ENCODE assay signal across 19 cellular contexts in the genomic region with DNA sequence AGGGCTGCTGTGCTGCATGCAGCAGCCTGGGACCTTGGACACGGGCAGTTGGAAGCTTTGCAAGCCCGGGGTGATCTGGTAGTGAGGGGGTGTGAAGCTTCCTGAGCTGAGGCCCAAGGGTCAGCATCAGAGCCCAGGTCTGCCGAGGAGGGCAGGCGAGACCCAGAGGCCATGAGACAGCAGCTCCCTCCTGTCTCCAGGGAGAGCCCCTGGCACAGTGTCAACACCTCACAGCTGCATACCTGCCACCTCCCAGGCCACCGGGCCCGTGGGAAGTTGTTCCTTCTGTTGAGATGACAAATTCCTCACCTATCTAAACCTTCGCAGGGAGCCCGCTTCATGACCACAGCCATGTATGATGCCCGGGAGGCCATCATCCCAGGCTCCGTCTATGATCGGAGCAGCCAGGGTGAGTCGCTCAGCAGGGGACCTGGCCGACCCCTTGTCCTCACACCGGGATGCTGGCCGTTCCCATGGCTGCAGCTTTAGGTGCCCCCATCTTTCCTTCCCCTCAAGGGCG. TPM values are rescaled to one million over a fixed set of nuclear protein-coding genes. Genes with fewer than 3 reads are reported as not detected.
DNase-seq lines count a peak whose midpoint lies in the region; ATAC-seq and TF ChIP-seq lines count a peak whose summit lies in the region.
"Had no signal": no experiment of that assay in that cellular context is flagged by ENCODE, and none has a peak within 500 bp of the region (broad histone marks: within the 10 kb centered on the region; RNA-seq: fewer than 3 reads in every experiment).

No MANE protein-coding gene starts in this region.

- TF ChIP-seq CTCF in HEK293 (tag by site-specific recombination; IDR thresholded peaks at IDR 0.05), result no peak
- TF ChIP-seq CTCF in chondrocyte (IDR thresholded peaks at IDR 0.05), result no peak
- TF ChIP-seq CTCF in lower lobe of right lung (IDR thresholded peaks at IDR 0.05), result no peak
- TF ChIP-seq CTCF in mesothelial cell of epicardium (IDR thresholded peaks at IDR 0.05; ENCODE audit: unreplicated experiment), result no peak
- no peak for TF ChIP-seq CTCF in omental fat pad (IDR thresholded peaks at IDR 0.05)
- TF ChIP-seq CTCF in stomach (IDR thresholded peaks at IDR 0.05), result no peak

- H3K27ac ChIP-seq in BLaER1, result 0 out of 2 replicates have a peak overlapping the region, but pooled peaks have one; percentile 2
- H3K27ac ChIP-seq in HEK293 (ENCODE audit: extremely low read depth, low read depth, low read length), result no peak overlapping the region
- no peak overlapping the region for H3K27ac ChIP-seq in lower lobe of right lung
- no peak overlapping the region for H3K27ac ChIP-seq in stomach
- H3K27ac ChIP-seq: HL-60 had no signal

- peaks cover 80% of the 10 kb centered on the region for H4K20me1 ChIP-seq in BLaER1

- H3K36me3 Mint-ChIP-seq in chondrocyte (ENCODE audit: low read depth) (peaks cover 24% of the 10 kb centered on the region), mesothelial cell of epicardium (peaks cover 23% of the 10 kb centered on the region)

- no peak for TF ChIP-seq POLR2A in stomach (IDR thresholded peaks at IDR 0.05)

- intact Hi-C loops in lower lobe of right lung (cut with DNase I) (no loop called here), stomach (cut with DNase I; ENCODE audit: low total_unique reads) (no loop called here)

- H3K9me3 Mint-ChIP-seq in chondrocyte (ENCODE audit: low read depth) (no peaks in the 10 kb centered on the region), mesothelial cell of epicardium (no peaks in the 10 kb centered on the region)
- H3K9me3 Mint-ChIP-seq: H9 had no signal

- no peak for TF ChIP-seq EP300 in stomach (IDR thresholded peaks at IDR 0.05)

- H3K27me3 Mint-ChIP-seq in chondrocyte (ENCODE audit: low read depth) (no peaks in the 10 kb centered on the region), mesothelial cell of epicardium (ENCODE audit: low read depth) (no peaks in the 10 kb centered on the region)

- H3K9ac ChIP-seq in BLaER1, result no peak overlapping the region

- H3K27me3 ChIP-seq in BLaER1 (no peaks in the 10 kb centered on the region), lower lobe of right lung (ENCODE audit: low read depth) (no peaks in the 10 kb centered on the region), stomach (peaks cover 0 to 6% (median 0%) of the 10 kb centered on the region in 3 donors)

- H3K36me3 ChIP-seq in BLaER1, result peaks cover 100% of the 10 kb centered on the region
- peaks cover 28 to 96% of the 10 kb centered on the region in 2 experiments for H3K36me3 ChIP-seq in HEK293 (ENCODE audit: control insufficient read depth in 2 of 2, insufficient read depth in 1 of 2, low read length in 2 of 2)
- H3K36me3 ChIP-seq in lower lobe of right lung, result peaks cover 97% of the 10 kb centered on the region
- peaks cover 80 to 99% (median 97%) of the 10 kb centered on the region in 4 donors for H3K36me3 ChIP-seq in stomach

- POLR2A ChIA-PET in HEK293 (lab: Yijun Ruan, JAX), result interaction anchor here (0.6 kb wide), 2 partner anchors 110 to 275 kb away, joined by 3 to 4 read pairs; partner anchors contain the start of gene REX1BD

- DNase-seq in chondrocyte (ENCODE audit: low spot score) (peak; percentile 76), lower lobe of right lung (peak; percentile 46), mesothelial cell of epicardium (ENCODE audit: low spot score in 2 of 2, unreplicated experiment in 2 of 2) (no peak), omental fat pad (ENCODE audit: low spot score) (no peak), stomach (no peak)
- DNase-seq: GDM1, H9, MV-4-11, NCI-H1105 treated with DMSO at 0.1 percent for 48 hours, NCI-H1930, NCI-H226, NCI-H524, NCI-H82, SHP77 had no signal

- WGBS in stomach, 5 donors, result 68 to 77% (median 70%) methylated on average over 14 to 16 of the region's 16 CpGs

- ATAC-seq in lower lobe of right lung, result no peak
- ATAC-seq in omental fat pad (ENCODE audit: low FRiP score), result no peak
- ATAC-seq in HG03159 (IDR thresholded peaks at IDR 0.05; ENCODE audit: unreplicated experiment), result no peak

- H3K4me3 ChIP-seq in BLaER1 (no peak overlapping the region), HEK293 (ENCODE audit: low read depth, low read length) (no peak overlapping the region), lower lobe of right lung (no peak overlapping the region), stomach (no peak overlapping the region)

- CTCF ChIA-PET in HEK293 (lab: Yijun Ruan, JAX), result interaction anchor here (0.6 to 3.8 kb wide), 6 partner anchors 17 to 395 kb away, joined by 3 to 18 read pairs (median 4); no protein-coding TSS in a partner anchor

- no peak overlapping the region for H3K4me3 Mint-ChIP-seq in chondrocyte (ENCODE audit: unreplicated experiment)
- H3K4me3 Mint-ChIP-seq in mesothelial cell of epicardium, result no peak overlapping the region
- H3K4me3 Mint-ChIP-seq: CD14-positive monocyte, H9 had no signal

- H3K27ac Mint-ChIP-seq in chondrocyte (ENCODE audit: unreplicated experiment), result no peak overlapping the region
- H3K27ac Mint-ChIP-seq in mesothelial cell of epicardium, result no peak overlapping the region
- H3K27ac Mint-ChIP-seq: H9 had no signal

- H3K4me1 ChIP-seq in BLaER1 (peaks cover 37% of the 10 kb centered on the region), HEK293 (ENCODE audit: control insufficient read depth, insufficient read depth, low read length) (no peaks in the 10 kb centered on the region), lower lobe of right lung (peaks cover 6% of the 10 kb centered on the region), stomach (peaks cover 6 to 34% (median 14%) of the 10 kb centered on the region in 4 donors)

- H3K4me1 Mint-ChIP-seq in chondrocyte (ENCODE audit: low read depth) (no peaks in the 10 kb centered on the region), mesothelial cell of epicardium (no peaks in the 10 kb centered on the region)

- H3K9me3 ChIP-seq in BLaER1 (no peaks in the 10 kb centered on the region), HEK293 (ENCODE audit: control insufficient read depth, insufficient read depth, low read depth, low read length) (no peaks in the 10 kb centered on the region), lower lobe of right lung (no peaks in the 10 kb centered on the region), stomach (no peaks in the 10 kb centered on the region)

- no peak overlapping the region for H3K4me2 ChIP-seq in BLaER1

TF ChIP-seq in HEK293, 187 proteins besides CTCF, POLR2A, EP300 and RAD21:
- TF ChIP-seq ZNF404 (tag by site-specific recombination; IDR thresholded peaks at IDR 0.05) (no peak), KLF9 (tag by site-specific recombination; IDR thresholded peaks at IDR 0.05; ENCODE audit: low read depth) (no peak), ZNF658 (tag by site-specific recombination; IDR thresholded peaks at IDR 0.05) (no peak), ZIC2 (tag by site-specific recombination; IDR thresholded peaks at IDR 0.05) (peak; percentile 77), ZNF76 (tag by site-specific recombination; IDR thresholded peaks at IDR 0.05; ENCODE audit: borderline replicate concordance, low read depth) (no peak), ZBTB8A (tag by site-specific recombination; IDR thresholded peaks at IDR 0.05) (no peak), PATZ1 (tag by site-specific recombination; IDR thresholded peaks at IDR 0.05) (no peak), ZNF776 (tag by site-specific recombination; IDR thresholded peaks at IDR 0.05; ENCODE audit: borderline replicate concordance) (no peak)
TF ChIP-seq in HEK293: peak in this region for 1.

RNA-seq across cellular contexts. Expression of gene CERS1, which starts 32.1 kb away (rescaled TPM):
- total RNA-seq in chondrocyte (4.3 to 10.2 TPM (median 8.4 TPM) in 3 replicates), lower lobe of right lung (not detected), mesothelial cell of epicardium (8.5 to 9.4 TPM (median 8.8 TPM) in 3 replicates), omental fat pad (under 1 TPM in 2 of 4 donors, not detected in 2; 0.19 to 0.24 TPM), stomach (1 to 10 TPM in 1 of 5 donors, under 1 TPM in 1, not detected in 3; 0.87 to 4.8 TPM)
- under 1 TPM; 0.37 to 0.61 (median 0.53) TPM for polyA plus RNA-seq in stomach
- polyA plus RNA-seq: CD14-positive monocyte had no signal

RNA-seq across cellular contexts. Expression of gene UPF1, which starts 32.1 kb away (rescaled TPM):
- total RNA-seq in chondrocyte (38.6 to 45.3 TPM (median 40.4 TPM) in 3 replicates), lower lobe of right lung (75.8 TPM), mesothelial cell of epicardium (72.1 to 73.3 TPM (median 73.0 TPM) in 3 replicates), omental fat pad (100 to 1,000 TPM in 2 of 4 donors, 10 to 100 TPM in 2; 67.3 to 113 (median 96.0) TPM), stomach (100 to 1,000 TPM in 1 of 5 donors, 10 to 100 TPM in 4; 26.3 to 111 (median 46.6) TPM)
- 10 to 100 TPM; 27.5 to 35.4 (median 32.2) TPM for polyA plus RNA-seq in stomach

RNA-seq across cellular contexts. Expression of gene COPE, which starts 55.3 kb away (rescaled TPM):
- total RNA-seq in chondrocyte (175 to 205 TPM (median 189 TPM) in 3 replicates), lower lobe of right lung (145 TPM), mesothelial cell of epicardium (161 to 174 TPM (median 163 TPM) in 3 replicates), omental fat pad (100 to 1,000 TPM; 158 to 202 (median 169) TPM), stomach (100 to 1,000 TPM in 3 of 5 donors, 10 to 100 TPM in 2; 76.7 to 239 (median 127) TPM)
- 100 to 1,000 TPM; 188 to 283 (median 267) TPM for polyA plus RNA-seq in stomach

RNA-seq across cellular contexts. Expression of gene DDX49, which starts 55.6 kb away (rescaled TPM):
- 47.0 to 57.4 TPM (median 50.6 TPM) in 3 replicates for total RNA-seq in chondrocyte
- total RNA-seq in lower lobe of right lung, result 32.2 TPM
- 41.3 to 46.1 TPM (median 45.6 TPM) in 3 replicates for total RNA-seq in mesothelial cell of epicardium
- 10 to 100 TPM; 29.8 to 73.9 (median 36.6) TPM for total RNA-seq in omental fat pad
- total RNA-seq in stomach, result 100 to 1,000 TPM in 1 of 5 donors, 10 to 100 TPM in 4; 25.3 to 185 (median 56.7) TPM
- polyA plus RNA-seq in stomach, result 10 to 100 TPM; 49.2 to 65.1 (median 50.3) TPM

Comparison
In these comparisons a context has a peak if more than half of its experiments do, and no peak if none do; other contexts are left out.
1. DNase-seq: peak in chondrocyte (single experiment) and lower lobe of right lung (single experiment); none in mesothelial cell of epicardium (0 of 2), omental fat pad (single experiment) and stomach (single experiment).